37 cellular contexts compared by ENCODE assay signal in the genomic region with DNA sequence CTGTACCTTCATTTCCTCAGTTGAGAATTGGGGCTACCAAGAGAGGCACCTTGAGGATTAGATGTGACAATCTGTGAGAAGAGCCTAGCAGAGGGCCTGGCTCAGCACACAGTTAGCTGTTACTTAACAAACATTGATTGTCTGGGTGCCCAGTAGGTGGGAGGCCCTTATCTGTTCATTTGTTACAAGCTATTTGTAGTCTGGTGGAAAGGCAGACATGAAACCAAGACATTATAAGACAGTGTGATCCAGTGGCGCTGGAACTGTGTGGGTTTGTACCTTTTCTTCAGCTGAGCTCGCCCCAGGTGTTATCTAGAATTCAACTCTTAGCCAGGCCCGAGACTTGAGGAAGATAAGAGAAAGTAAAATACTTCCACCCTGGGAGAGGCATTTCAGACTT. TPM values are rescaled to one million over a fixed set of nuclear protein-coding genes. Genes with fewer than 3 reads are reported as not detected.
"Had no signal": no experiment of that assay in that cellular context is flagged by ENCODE, and none has a peak within 500 bp of the region (broad histone marks: within the 10 kb centered on the region; RNA-seq: fewer than 3 reads in every experiment).

No MANE protein-coding gene starts in this region.

- DNase-seq: heart right ventricle; hippocampal formation; kidney glomerular epithelial cell; left cardiac atrium; lower lobe of right lung; mammary epithelial cell; mesenchymal stem cell; midbrain; mucosa of descending colon; naive thymus-derived CD4-positive, alpha-beta T cell; ovary; right lobe of liver; stimulated activated CD4-positive, alpha-beta T cell treated with anti-CD3 and anti-CD28 coated beads, Interleukin-1b, Interleukin-23, amount 100 ng/mL, for 48 hours; stimulated activated CD4-positive, alpha-beta T cell treated with anti-CD3 and anti-CD28 coated beads, Interleukin-2, amount 100 ng/mL, for 48 hours; stimulated activated CD4-positive, alpha-beta T cell treated with anti-CD3 and anti-CD28 coated beads, Interleukin-4, amount 100 ng/mL, for 4 hours; stimulated activated CD8-positive, alpha-beta memory T cell treated with anti-CD3 and anti-CD28 coated beads, Interleukin-4, amount 100 ng/mL, for 48 hours; stimulated activated naive CD4-positive, alpha-beta T cell treated with Interleukin-2 at 50 U/mL for 16 hours; stimulated activated naive CD8-positive, alpha-beta T cell treated with anti-CD3 and anti-CD28 coated beads, Interleukin-15, amount 100 ng/mL, for 72 hours; substantia nigra; transverse colon; upper lobe of right lung had no signal

- H3K4me1 ChIP-seq: heart right ventricle, lower lobe of right lung, right atrium auricular region, thyroid gland, upper lobe of right lung had no signal

- H3K27ac Mint-ChIP-seq: naive thymus-derived CD4-positive, alpha-beta T cell; natural killer cell treated with Interleukin-12 subunit alpha and Interleukin-12 subunit beta and Interleukin-15 and Interleukin-18, amount 100 ng/mL, for 72 hours; progenitor cell of endocrine pancreas; stimulated activated memory B cell treated with anti-CD40 and anti-IgM and Interleukin-4, amounts not matched to agents 10 μg/mL and 1 μg/mL and 100 μg/mL, for 72 hours had no signal

- H3K27me3 ChIP-seq: ovary, right atrium auricular region, right lobe of liver, thyroid gland, transverse colon, upper lobe of right lung had no signal

- H3K9me3 ChIP-seq: heart right ventricle, lower lobe of right lung, mucosa of descending colon, ovary, right atrium auricular region, right lobe of liver, thyroid gland, transverse colon, upper lobe of right lung had no signal

- H3K4me3 Mint-ChIP-seq: naive thymus-derived CD4-positive, alpha-beta T cell; natural killer cell treated with Interleukin-12 subunit alpha and Interleukin-12 subunit beta and Interleukin-15 and Interleukin-18, amount 100 ng/mL, for 72 hours; stimulated activated memory B cell treated with anti-CD40 and anti-IgM and Interleukin-4, amounts not matched to agents 10 μg/mL and 1 μg/mL and 100 μg/mL, for 72 hours; stimulated activated naive CD8-positive, alpha-beta T cell treated with anti-CD3 and anti-CD28 coated beads, Interleukin-15, amount 100 ng/mL, for 72 hours had no signal

- H3K36me3 Mint-ChIP-seq: naive thymus-derived CD4-positive, alpha-beta T cell; natural killer cell treated with Interleukin-12 subunit alpha and Interleukin-12 subunit beta and Interleukin-15 and Interleukin-18, amount 100 ng/mL, for 72 hours; stimulated activated memory B cell treated with anti-CD40 and anti-IgM and Interleukin-4, amounts not matched to agents 10 μg/mL and 1 μg/mL and 100 μg/mL, for 72 hours had no signal

- H3K9me3 Mint-ChIP-seq: natural killer cell treated with Interleukin-12 subunit alpha and Interleukin-12 subunit beta and Interleukin-15 and Interleukin-18, amount 100 ng/mL, for 72 hours; stimulated activated memory B cell treated with anti-CD40 and anti-IgM and Interleukin-4, amounts not matched to agents 10 μg/mL and 1 μg/mL and 100 μg/mL, for 72 hours; stimulated activated naive CD8-positive, alpha-beta T cell treated with anti-CD3 and anti-CD28 coated beads, Interleukin-15, amount 100 ng/mL, for 72 hours had no signal

- H3K4me1 Mint-ChIP-seq: naive thymus-derived CD4-positive, alpha-beta T cell; stimulated activated memory B cell treated with anti-CD40 and anti-IgM and Interleukin-4, amounts not matched to agents 10 μg/mL and 1 μg/mL and 100 μg/mL, for 72 hours; stimulated activated naive CD8-positive, alpha-beta T cell treated with anti-CD3 and anti-CD28 coated beads, Interleukin-15, amount 100 ng/mL, for 72 hours had no signal

- H3K4me2 ChIP-seq: smooth muscle cell had no signal

- H3K36me3 ChIP-seq: heart right ventricle, lower lobe of right lung, ovary, right atrium auricular region, right lobe of liver, thyroid gland, transverse colon, upper lobe of right lung had no signal

- H3K27me3 Mint-ChIP-seq: progenitor cell of endocrine pancreas; stimulated activated naive CD8-positive, alpha-beta T cell treated with anti-CD3 and anti-CD28 coated beads, Interleukin-15, amount 100 ng/mL, for 72 hours had no signal

- FAIRE-seq: keratinocyte, urothelium cell line had no signal

- H3K27ac ChIP-seq: heart right ventricle, lower lobe of right lung, ovary, right atrium auricular region, right lobe of liver, thyroid gland, transverse colon, upper lobe of right lung had no signal

- ATAC-seq: heart right ventricle; left cardiac atrium; left lobe of liver; lower lobe of right lung; mucosa of descending colon; naive thymus-derived CD4-positive, alpha-beta T cell; right lobe of liver; stimulated activated memory B cell treated with anti-CD40 and anti-IgM and Interleukin-4, amounts not matched to agents 10 μg/mL and 1 μg/mL and 100 μg/mL, for 72 hours; stimulated activated naive CD8-positive, alpha-beta T cell treated with anti-CD3 and anti-CD28 coated beads, Interleukin-15, amount 100 ng/mL, for 72 hours; upper lobe of right lung had no signal

- H3K4me3 ChIP-seq: heart right ventricle, lower lobe of right lung, mucosa of descending colon, ovary, right atrium auricular region, right lobe of liver, smooth muscle cell, thyroid gland, transverse colon, upper lobe of right lung had no signal

RNA-seq across cellular contexts. Expression of gene AKAP4, which starts 16.9 kb away (rescaled TPM):
- total RNA-seq: heart right ventricle; left cardiac atrium; left lobe of liver; liver; lower lobe of right lung; mammary epithelial cell; mucosa of descending colon; myocyte; naive thymus-derived CD4-positive, alpha-beta T cell; natural killer cell treated with Interleukin-12 subunit alpha and Interleukin-12 subunit beta and Interleukin-15 and Interleukin-18, amount 100 ng/mL, for 72 hours; omental fat pad; ovary; progenitor cell of endocrine pancreas; pulmonary artery endothelial cell; renal cortical epithelial cell; right atrium auricular region; right lobe of liver; smooth muscle cell; temporal lobe; transverse colon; upper lobe of right lung had no signal
- polyA plus RNA-seq: heart right ventricle; keratinocyte; liver; mammary epithelial cell; naive thymus-derived CD4-positive, alpha-beta T cell; neural cell; ovary; smooth muscle cell had no signal

RNA-seq across cellular contexts. Expression of gene CCNB3, which starts 20.7 kb away (rescaled TPM):
- total RNA-seq: right atrium auricular region had no signal
- polyA plus RNA-seq: smooth muscle cell had no signal
